ENCODE assay signal across 1 cellular context in genomic region chr20:34706912-34707784, GRCh38.
TF ChIP-seq lines count a peak whose summit lies in the region.

No MANE protein-coding gene starts in this region.

TF ChIP-seq in liver, 16 proteins besides CTCF, POLR2A, EP300 and RAD21:
- peak in 1 of 2 donors; percentile 76 for TF ChIP-seq JUND (IDR thresholded peaks at IDR 0.05)
- peak; percentile 69 to 72 for TF ChIP-seq RXRA (IDR thresholded peaks at IDR 0.05)
- TF ChIP-seq GABPA (IDR thresholded peaks at IDR 0.05 in 1 of 2, conservative IDR thresholded peaks at IDR 0.05 in 1 of 2), result no peak
- TF ChIP-seq NR2F2 (IDR thresholded peaks at IDR 0.05), result no peak
- TF ChIP-seq EGR1 (IDR thresholded peaks at IDR 0.05; ENCODE audit: low read depth in 2 of 2), result no peak
- peak; percentile 28 for TF ChIP-seq FOXA2 (IDR thresholded peaks at IDR 0.05)
- TF ChIP-seq ATF3 (IDR thresholded peaks at IDR 0.05), result no peak
- TF ChIP-seq REST (IDR thresholded peaks at IDR 0.05), result peak; percentile 50
- peak; percentile 40 for TF ChIP-seq MAX (IDR thresholded peaks at IDR 0.05)
- TF ChIP-seq ZBTB33 (IDR thresholded peaks at IDR 0.05), result peak; percentile 24
- TF ChIP-seq HNF4A (conservative IDR thresholded peaks at IDR 0.05), result peak; percentile 94 to 98
- peak; percentile 71 for TF ChIP-seq SP1 (IDR thresholded peaks at IDR 0.05)
- peak; percentile 30 for TF ChIP-seq YY1 (IDR thresholded peaks at IDR 0.05)
- TF ChIP-seq HNF4G (IDR thresholded peaks at IDR 0.05), result peak; percentile 70
- peak; percentile 17 for TF ChIP-seq FOXA1 (IDR thresholded peaks at IDR 0.05)
- TF ChIP-seq TAF1 (conservative IDR thresholded peaks at IDR 0.05), result no peak
